In genomic region chr12:20364501-20364900, GRCh38 we compare ENCODE assay signal across 27 cellular contexts. TPM values are rescaled to one million over a fixed set of nuclear protein-coding genes. Genes with fewer than 3 reads are reported as not detected.
DNase-seq lines count a peak whose midpoint lies in the region; ATAC-seq, FAIRE-seq and TF ChIP-seq lines count a peak whose summit lies in the region.
"Had no signal": no experiment of that assay in that cellular context is flagged by ENCODE, and none has a peak within 500 bp of the region (broad histone marks: within the 10 kb centered on the region; RNA-seq: fewer than 3 reads in every experiment).

No MANE protein-coding gene starts in this region.

- TF ChIP-seq CTCF in epithelial cell of esophagus (IDR thresholded peaks at IDR 0.05; ENCODE audit: insufficient read depth, low read depth, low read length, missing control alignments) = no peak
- TF ChIP-seq CTCF in activated CD8-positive, alpha-beta T cell treated with anti-CD3 and anti-CD28 coated beads for 36 hours (IDR thresholded peaks at IDR 0.05) = no peak

- CTCF ChIA-PET in activated CD8-positive, alpha-beta T cell treated with anti-CD3 and anti-CD28 coated beads for 36 hours (lab: Charles Lee) = no interaction called here

- H3K4me3 Mint-ChIP-seq in activated CD8-positive, alpha-beta T cell treated with anti-CD3 and anti-CD28 coated beads for 36 hours = no peak overlapping the region
- H3K4me3 Mint-ChIP-seq: activated T-cell treated with anti-CD3 and anti-CD28 coated beads, Interleukin-2, amount 50 U/mL, for 4 hours; CD4-positive, alpha-beta T cell; stimulated activated naive B cell treated with anti-CD40 and anti-IgM and Interleukin-4, amounts not matched to agents 10 μg/mL and 1 μg/mL and 100 μg/mL, for 72 hours had no signal

- ATAC-seq in activated CD8-positive, alpha-beta T cell treated with anti-CD3 and anti-CD28 coated beads for 36 hours = no peak
- ATAC-seq in HG03520 (IDR thresholded peaks at IDR 0.05; ENCODE audit: unreplicated experiment) = no peak
- no peak for ATAC-seq in HG02885 (IDR thresholded peaks at IDR 0.05; ENCODE audit: poor library complexity, unreplicated experiment)
- ATAC-seq: activated T-cell treated with anti-CD3 and anti-CD28 coated beads, Interleukin-2, amount 50 U/mL, for 4 hours; gastroesophageal sphincter; left lung; SK-N-SH treated with all-trans-retinoic acid at 6 μM for 48 hours; stimulated activated naive B cell treated with anti-CD40 and anti-IgM and Interleukin-4, amounts not matched to agents 10 μg/mL and 1 μg/mL and 100 μg/mL, for 72 hours had no signal

- peaks cover 19% of the 10 kb centered on the region for H3K27me3 Mint-ChIP-seq in activated CD8-positive, alpha-beta T cell treated with anti-CD3 and anti-CD28 coated beads for 36 hours

- peaks cover 3% of the 10 kb centered on the region for H3K4me1 Mint-ChIP-seq in activated CD8-positive, alpha-beta T cell treated with anti-CD3 and anti-CD28 coated beads for 36 hours (ENCODE audit: low read depth)

- intact Hi-C loops in activated CD8-positive, alpha-beta T cell treated with anti-CD3 and anti-CD28 coated beads for 36 hours (cut with micrococcal nuclease) = no loop called here

- DNase-seq in NCI-H1436 treated with DMSO at 0.1 percent for 48 hours (lab: John Stamatoyannopoulos, UW) = peak; percentile 11
- DNase-seq in NCI-H1436 (lab: John Stamatoyannopoulos, UW) = no peak
- peak; percentile 71 for DNase-seq in NCI-H510A treated with DMSO at 0.1 percent for 48 hours (lab: John Stamatoyannopoulos, UW)
- peak; percentile 8 for DNase-seq in epithelial cell of esophagus (ENCODE audit: low read depth)
- no peak for DNase-seq in urothelium cell line (ENCODE audit: low spot score)
- no peak for DNase-seq in activated CD8-positive, alpha-beta T cell treated with anti-CD3 and anti-CD28 coated beads for 36 hours
- DNase-seq: 8988T; activated CD4-positive, alpha-beta T cell treated with anti-CD3 and anti-CD28 coated beads for 48 hours; activated gamma-delta T cell treated with Interleukin-2 at 50 U/mL for 16 hours; activated T-cell treated with anti-CD3 and anti-CD28 coated beads, Interleukin-2, amount 50 U/mL, for 4 hours; CD4-positive, alpha-beta T cell; DMS 273 treated with DMSO at 0.1 percent for 48 hours; IMR-90; left lung; NCI-H1048; NCI-H2107; NCI-H526; sigmoid colon; stimulated activated CD4-positive, alpha-beta T cell treated with anti-CD3 and anti-CD28 coated beads, Interleukin-15, amount 100 ng/mL, for 24 hours; stimulated activated naive B cell treated with anti-CD40 and anti-IgM and Interleukin-4, amounts not matched to agents 10 μg/mL and 1 μg/mL and 100 μg/mL, for 72 hours; T-helper 2 cell had no signal

- no peak overlapping the region for H3K27ac Mint-ChIP-seq in activated CD8-positive, alpha-beta T cell treated with anti-CD3 and anti-CD28 coated beads for 36 hours
- H3K27ac Mint-ChIP-seq: CD4-positive, alpha-beta T cell; stimulated activated naive B cell treated with anti-CD40 and anti-IgM and Interleukin-4, amounts not matched to agents 10 μg/mL and 1 μg/mL and 100 μg/mL, for 72 hours had no signal

- no peaks in the 10 kb centered on the region for H3K9me3 Mint-ChIP-seq in activated CD8-positive, alpha-beta T cell treated with anti-CD3 and anti-CD28 coated beads for 36 hours
- H3K9me3 Mint-ChIP-seq: activated T-cell treated with anti-CD3 and anti-CD28 coated beads, Interleukin-2, amount 50 U/mL, for 4 hours; CD4-positive, alpha-beta T cell; stimulated activated naive B cell treated with anti-CD40 and anti-IgM and Interleukin-4, amounts not matched to agents 10 μg/mL and 1 μg/mL and 100 μg/mL, for 72 hours had no signal

- no peaks in the 10 kb centered on the region for H3K36me3 Mint-ChIP-seq in activated CD8-positive, alpha-beta T cell treated with anti-CD3 and anti-CD28 coated beads for 36 hours (ENCODE audit: low read depth)
- H3K36me3 Mint-ChIP-seq: stimulated activated naive B cell treated with anti-CD40 and anti-IgM and Interleukin-4, amounts not matched to agents 10 μg/mL and 1 μg/mL and 100 μg/mL, for 72 hours had no signal

- POLR2A ChIA-PET in activated CD8-positive, alpha-beta T cell treated with anti-CD3 and anti-CD28 coated beads for 36 hours (lab: Charles Lee) = no interaction called here

- H3K4me3 ChIP-seq in epithelial cell of esophagus (ENCODE audit: low read length) = no peak overlapping the region
- H3K4me3 ChIP-seq: gastroesophageal sphincter, left lung, sigmoid colon had no signal

- peak; percentile 44 for FAIRE-seq in urothelium cell line (lab: Jason Lieb, UNC)
- FAIRE-seq: G401.6, H1 had no signal

RNA-seq across cellular contexts. Expression of gene PDE3A, which starts 3.8 kb away (rescaled TPM):
- total RNA-seq in activated CD8-positive, alpha-beta T cell treated with anti-CD3 and anti-CD28 coated beads for 36 hours = not detected
- total RNA-seq: CD4-positive, alpha-beta T cell had no signal

Comparison
In these comparisons a context has a peak if more than half of its experiments do, and no peak if none do; other contexts are left out.
1. DNase-seq: peak in NCI-H1436 treated with DMSO at 0.1 percent for 48 hours (single experiment), NCI-H510A treated with DMSO at 0.1 percent for 48 hours (single experiment) and epithelial cell of esophagus (single experiment); none in NCI-H1436 (single experiment), urothelium cell line (single experiment) and activated CD8-positive, alpha-beta T cell treated with anti-CD3 and anti-CD28 coated beads for 36 hours (single experiment).